ENCODE assay signal across 6 cellular contexts in the genomic region with DNA sequence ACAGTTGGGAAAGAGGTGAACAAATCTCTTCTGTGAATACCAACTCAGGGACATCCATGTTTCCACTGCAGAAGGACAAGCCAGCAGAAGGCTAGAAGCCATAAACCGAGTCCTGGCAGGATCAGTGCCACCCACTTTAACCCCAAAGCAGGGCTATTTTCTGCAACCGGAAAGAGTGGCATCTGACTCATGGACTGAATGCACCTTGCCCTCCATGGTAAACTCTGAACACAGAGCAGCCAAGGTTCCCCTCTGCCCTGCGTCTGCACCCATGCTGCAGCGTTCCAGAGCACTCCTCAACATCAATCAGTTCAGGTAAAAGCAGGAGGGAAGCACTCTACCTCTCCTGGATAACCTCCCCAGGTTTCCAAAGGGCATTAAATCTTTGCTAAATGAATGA. TPM values are rescaled to one million over a fixed set of nuclear protein-coding genes. Genes with fewer than 3 reads are reported as not detected.
DNase-seq lines count a peak whose midpoint lies in the region; ATAC-seq and TF ChIP-seq lines count a peak whose summit lies in the region.

No MANE protein-coding gene starts in this region.

- no CpG with 5 or more reads among the region's 4 CpGs for WGBS in H9 (ENCODE audit: extremely low coverage, insufficient read length, low lambda C conversion rate)
- 54% methylated on average over 4 of the region's 4 CpGs for WGBS in urinary bladder

- no peak overlapping the region for H4K8ac ChIP-seq in H9 (replicated peaks; ENCODE audit: insufficient read length, low read depth, low read length)

- POLR2A ChIA-PET in activated CD4-positive, alpha-beta memory T cell treated with anti-CD3 and anti-CD28 coated beads for 36 hours (lab: Charles Lee) = no interaction called here

- peaks cover 9% of the 10 kb centered on the region; the same call in 1 of the 2 replicates for H3K79me2 ChIP-seq in H9 (ENCODE audit: insufficient read depth, low read length)

- H3K9ac ChIP-seq in H9 (ENCODE audit: extremely low read depth, insufficient read length, low read length) = peak overlapping the region; percentile 81

- H3K18ac ChIP-seq in H9 (ENCODE audit: insufficient read length, low read depth, low read length) = no peak overlapping the region

- peak overlapping the region; percentile 96 for H3K4me2 ChIP-seq in H9 (ENCODE audit: insufficient read depth, insufficient read length, low read length)

- no peak overlapping the region for H3K14ac ChIP-seq in H9 (ENCODE audit: insufficient read depth, low read length)

- H4K5ac ChIP-seq in H9 (ENCODE audit: insufficient read length, low read depth, low read length) = no peak overlapping the region

- intact Hi-C loops in activated CD4-positive, alpha-beta memory T cell treated with anti-CD3 and anti-CD28 coated beads for 36 hours (cut with micrococcal nuclease) = loop anchor here (1.0 kb wide), 1 partner anchor 30 kb away; a partner anchor contains a TSS

- H3K27me3 Mint-ChIP-seq in H9 (ENCODE audit: low read depth) = no peaks in the 10 kb centered on the region; the same call in 1 of the 2 replicates
- H3K27me3 Mint-ChIP-seq in activated CD4-positive, alpha-beta memory T cell treated with anti-CD3 and anti-CD28 coated beads for 36 hours = no peaks in the 10 kb centered on the region

- no peak for DNase-seq in H9
- peak; percentile 73 for DNase-seq in activated CD4-positive, alpha-beta memory T cell treated with anti-CD3 and anti-CD28 coated beads for 36 hours

- no peak overlapping the region for H4K91ac ChIP-seq in H9 (ENCODE audit: insufficient read length, low read depth, low read length)

- no peak overlapping the region for H2BK20ac ChIP-seq in H9 (ENCODE audit: low read depth, low read length, poor library complexity, severe bottlenecking)

- TF ChIP-seq CTCF in H9 (conservative IDR thresholded peaks at IDR 0.05) = no peak

- H3K56ac ChIP-seq in H9 (ENCODE audit: insufficient read length, low read depth, low read length) = no peak overlapping the region

- no peak overlapping the region for H2BK12ac ChIP-seq in H9 (ENCODE audit: insufficient read length, low read depth, low read length)

- H3K4me1 Mint-ChIP-seq in H9 = peaks cover 29 to 37% of the 10 kb centered on the region in 2 experiments
- peaks cover 34% of the 10 kb centered on the region for H3K4me1 Mint-ChIP-seq in activated CD4-positive, alpha-beta memory T cell treated with anti-CD3 and anti-CD28 coated beads for 36 hours (ENCODE audit: low read depth)

- no peak overlapping the region for H2BK120ac ChIP-seq in H9 (ENCODE audit: low read depth, low read length, poor library complexity, severe bottlenecking)

- peaks cover 8% of the 10 kb centered on the region for H3K23me2 ChIP-seq in H9 (ENCODE audit: insufficient read length, low read depth, low read length, poor library complexity, severe bottlenecking)

- H2AK5ac ChIP-seq in H9 (ENCODE audit: insufficient read length, low read length) = no peak overlapping the region

- H3K36me3 Mint-ChIP-seq in H9 (ENCODE audit: insufficient read depth in 1 of 3, low read depth in 3 of 3) = peaks cover 10 to 21% (median 20%) of the 10 kb centered on the region in 3 experiments; a peak in 6 of 7 replicates
- H3K36me3 Mint-ChIP-seq in activated CD4-positive, alpha-beta memory T cell treated with anti-CD3 and anti-CD28 coated beads for 36 hours = peaks cover 20% of the 10 kb centered on the region

- H3T11ph ChIP-seq in H9 (ENCODE audit: low read length) = no peak overlapping the region

- H3K4me1 ChIP-seq in H9 (ENCODE audit: insufficient read depth, low read length) (no peaks in the 10 kb centered on the region; the same call in 1 of the 2 replicates), urinary bladder (ENCODE audit: insufficient read depth) (peaks cover 1% of the 10 kb centered on the region)

- H3K9me3 Mint-ChIP-seq in H9 = no peaks in the 10 kb centered on the region
- H3K9me3 Mint-ChIP-seq in activated CD4-positive, alpha-beta memory T cell treated with anti-CD3 and anti-CD28 coated beads for 36 hours = no peaks in the 10 kb centered on the region

- CTCF ChIA-PET in activated CD4-positive, alpha-beta memory T cell treated with anti-CD3 and anti-CD28 coated beads for 36 hours (lab: Charles Lee) = no interaction called here

- H3K27me3 ChIP-seq in H9 (ENCODE audit: insufficient read depth, low read length) = no peaks in the 10 kb centered on the region; the same call in 1 of the 2 replicates

- no peaks in the 10 kb centered on the region for H3K9me3 ChIP-seq in H9 (ENCODE audit: control insufficient read depth, low read depth, low read length)
- H3K9me3 ChIP-seq in iPS-18c (ENCODE audit: control insufficient read depth, insufficient read depth, low read length) = no peaks in the 10 kb centered on the region

- H3K79me1 ChIP-seq in H9 (ENCODE audit: insufficient read depth, low read depth, low read length, poor library complexity, severe bottlenecking) = no peaks in the 10 kb centered on the region

- H2AFZ ChIP-seq in H9 (ENCODE audit: low read length) = no peak overlapping the region

- H3K4me3 Mint-ChIP-seq in H9 = peak overlapping the region; percentile 95 to 96
- H3K4me3 Mint-ChIP-seq in activated CD4-positive, alpha-beta memory T cell treated with anti-CD3 and anti-CD28 coated beads for 36 hours = peak overlapping the region; percentile 92

- H3K27ac Mint-ChIP-seq in H9 = peak overlapping the region; percentile 79 to 99 (median 98); a peak in 5 of 7 replicates
- peak overlapping the region; percentile 97 for H3K27ac Mint-ChIP-seq in activated CD4-positive, alpha-beta memory T cell treated with anti-CD3 and anti-CD28 coated beads for 36 hours

- peak overlapping the region; percentile 12 for H3K27ac ChIP-seq in H9 (ENCODE audit: insufficient read length, low read depth, low read length)
- peak overlapping the region; percentile 94 for H3K27ac ChIP-seq in urinary bladder (ENCODE audit: low read depth)

- H3K36me3 ChIP-seq in urinary bladder (ENCODE audit: insufficient read depth) = no peaks in the 10 kb centered on the region

- no peak overlapping the region for H2BK5ac ChIP-seq in H9 (ENCODE audit: insufficient read length, low read length)

- no peaks in the 10 kb centered on the region for H4K20me1 ChIP-seq in H9 (ENCODE audit: control insufficient read depth, insufficient read depth, insufficient read length)

- H3K4ac ChIP-seq in H9 (ENCODE audit: low read depth, low read length) = no peak overlapping the region

- no peak overlapping the region for H3K23ac ChIP-seq in H9 (ENCODE audit: insufficient read length, low read depth, low read length)

- H2BK15ac ChIP-seq in H9 (ENCODE audit: low read depth, low read length) = no peak overlapping the region

- H3K4me3 ChIP-seq in iPS-18c (ENCODE audit: insufficient read depth, low read depth, low read length) = peak overlapping the region; percentile 97
- peak overlapping the region; percentile 70 for H3K4me3 ChIP-seq in urinary bladder (ENCODE audit: low read depth, low read length)

- no peak for ATAC-seq in GM18907 (IDR thresholded peaks at IDR 0.05; ENCODE audit: unreplicated experiment)
- ATAC-seq in GM19324 (IDR thresholded peaks at IDR 0.05; ENCODE audit: low FRiP score, unreplicated experiment) = no peak

RNA-seq across cellular contexts. Expression of a gene that starts 0.8 kb away (rescaled TPM):
- total RNA-seq in H9 (2021) (79.2 and 80.2 TPM in 2 replicates), urinary bladder (72.2 TPM)
- total RNA-seq in activated CD4-positive, alpha-beta memory T cell treated with anti-CD3 and anti-CD28 coated beads for 36 hours = 10 to 100 TPM; 25.3 to 28.6 TPM
- 104 TPM for polyA plus RNA-seq in urinary bladder

RNA-seq across cellular contexts. Expression of a gene that starts 15.3 kb away (rescaled TPM):
- total RNA-seq in H9 (2021) (not detected in 2 replicates), urinary bladder (not detected)
- total RNA-seq in activated CD4-positive, alpha-beta memory T cell treated with anti-CD3 and anti-CD28 coated beads for 36 hours = under 1 TPM; 0.55 to 0.73 TPM
- polyA plus RNA-seq in urinary bladder = 0.05 TPM

RNA-seq across cellular contexts. Expression of a gene that starts 30.6 kb away (rescaled TPM):
- total RNA-seq in H9 (2021) (6.7 and 9.7 TPM in 2 replicates), urinary bladder (6.6 TPM)
- total RNA-seq in activated CD4-positive, alpha-beta memory T cell treated with anti-CD3 and anti-CD28 coated beads for 36 hours = 1 to 10 TPM; 8.0 to 9.2 TPM
- polyA plus RNA-seq in urinary bladder = 3.6 TPM

RNA-seq across cellular contexts. Expression of a gene that starts 30.9 kb away (rescaled TPM):
- total RNA-seq in H9 (2021) (23.0 and 27.8 TPM in 2 replicates), urinary bladder (17.9 TPM)
- total RNA-seq in activated CD4-positive, alpha-beta memory T cell treated with anti-CD3 and anti-CD28 coated beads for 36 hours = 100 to 1,000 TPM; 162 to 170 TPM
- 84.7 TPM for polyA plus RNA-seq in urinary bladder
